Comparison of ENCODE assay signal across 8 cellular contexts in the genomic region with DNA sequence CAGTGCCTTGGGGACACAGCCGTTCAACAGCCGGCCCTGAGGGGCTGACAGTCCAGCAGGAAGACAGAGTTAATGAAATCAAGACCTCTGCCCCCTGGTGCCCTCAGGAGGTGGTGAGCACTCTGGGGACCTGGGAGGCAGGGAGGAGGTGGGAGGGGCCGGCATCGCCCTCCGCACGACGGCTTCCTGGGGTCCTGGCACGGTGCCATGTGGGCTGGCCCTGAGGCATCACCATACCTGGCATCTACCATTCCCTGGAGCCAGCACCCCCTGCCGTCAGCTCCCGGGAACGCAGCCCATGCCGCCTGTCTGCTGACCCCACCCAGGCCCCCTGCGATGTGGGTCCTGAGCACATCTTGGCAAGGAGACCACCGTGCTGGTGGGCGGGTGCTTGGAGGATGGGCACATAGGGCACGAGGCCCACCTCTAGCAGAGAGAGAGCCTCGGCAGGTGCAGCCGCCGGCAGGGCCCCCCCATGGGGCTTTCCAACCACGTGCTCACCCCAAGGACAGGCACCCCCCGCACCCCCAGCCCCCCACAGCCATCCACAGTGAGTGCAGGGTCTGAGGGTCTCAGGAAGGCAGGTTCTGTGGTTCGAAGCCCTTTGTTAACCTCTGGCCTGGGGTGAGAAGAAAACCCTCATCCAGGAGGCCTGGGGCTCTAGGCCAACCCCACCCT. TPM values are rescaled to one million over a fixed set of nuclear protein-coding genes. Genes with fewer than 3 reads are reported as not detected.
DNase-seq lines count a peak whose midpoint lies in the region; ATAC-seq and TF ChIP-seq lines count a peak whose summit lies in the region.

No MANE protein-coding gene starts in this region.

- H3K9me3 ChIP-seq in PC-9 (ENCODE audit: insufficient read depth, low read depth): no peaks in the 10 kb centered on the region

- H3K36me3 ChIP-seq in PC-9 (ENCODE audit: low read depth): no peaks in the 10 kb centered on the region

- ATAC-seq in HG03439 (IDR thresholded peaks at IDR 0.05; ENCODE audit: unreplicated experiment): no peak

- no peaks in the 10 kb centered on the region; the same call in 1 of the 2 replicates for H4K20me1 ChIP-seq in PC-9 (ENCODE audit: insufficient read depth)

- H3K4me2 ChIP-seq in PC-9: no peak overlapping the region

- peaks cover 20 to 38% of the 10 kb centered on the region in 2 donors for H3K4me1 Mint-ChIP-seq in immature natural killer cell

- TF ChIP-seq CTCF in PC-9 (conservative IDR thresholded peaks at IDR 0.05): peak; percentile 42; the same call in 1 of the 2 replicates

- H3K4me3 Mint-ChIP-seq in immature natural killer cell: no peak overlapping the region

- no peaks in the 10 kb centered on the region for H3K79me2 ChIP-seq in PC-9 (ENCODE audit: low read depth)

- H2AFZ ChIP-seq in PC-9: no peak overlapping the region

- CTCF ChIA-PET in PC-9 (lab: Charles Lee): no interaction called here

- H3K27me3 ChIP-seq in PC-9 (ENCODE audit: insufficient read depth, low read depth): no peaks in the 10 kb centered on the region

- BruUV-seq in PC-9 (replicated peaks; lab: Mats Ljungman, UMichigan): no TSS peak

- no peaks in the 10 kb centered on the region for H3K36me3 Mint-ChIP-seq in immature natural killer cell

- POLR2A ChIA-PET in PC-9 (lab: Charles Lee; ENCODE audit: unreplicated experiment): no interaction called here

- no peak overlapping the region for H3K4me3 ChIP-seq in PC-9

- H3K9me2 ChIP-seq in PC-9 (ENCODE audit: insufficient read depth): no peaks in the 10 kb centered on the region

- H3K27ac ChIP-seq in PC-9: no peak overlapping the region

- H3K4me1 ChIP-seq in PC-9 (replicated peaks; ENCODE audit: insufficient read depth): no peaks in the 10 kb centered on the region

- intact Hi-C loops in PC-9 (cut with micrococcal nuclease; ENCODE audit: unreplicated experiment): no loop called here

- H3F3A ChIP-seq in PC-9 (ENCODE audit: insufficient read depth, low read depth): no peaks in the 10 kb centered on the region

- H3K27me3 Mint-ChIP-seq in immature natural killer cell (ENCODE audit: low read depth in 3 of 3): peaks cover 0 to 30% (median 7%) of the 10 kb centered on the region in 3 donors

- no peaks in the 10 kb centered on the region for H3K9me3 Mint-ChIP-seq in immature natural killer cell

- H3K27ac Mint-ChIP-seq in immature natural killer cell: peak overlapping the region in 3 of 6 donors; percentile 57 to 84 (median 69)

- DNase-seq in NOMO-1 treated with DMSO at 0.1 percent for 48 hours (lab: John Stamatoyannopoulos, UW; ENCODE audit: unreplicated experiment): peak; percentile 15
- no peak for DNase-seq in NOMO-1 treated with dmso at 0.1 percent for 144 hours (lab: John Stamatoyannopoulos, UW; ENCODE audit: unreplicated experiment)
- peak in 1 of 2 experiments; percentile 37 for DNase-seq in PC-9
- peak; percentile 66 for DNase-seq in activated gamma-delta T cell treated with Interleukin-2 at 50 U/mL for 16 hours
- peak; percentile 54 to 73 (median 55) for DNase-seq in immature natural killer cell
- DNase-seq in stimulated activated CD8-positive, alpha-beta memory T cell treated with anti-CD3 and anti-CD28 coated beads, Interleukin-12 subunit alpha, Interleukin-12 subunit beta, amount 100 ng/mL, for 1 hour (ENCODE audit: low read depth): peak; percentile 39
- DNase-seq in OCI-M2 (lab: John Stamatoyannopoulos, UW; ENCODE audit: unreplicated experiment): no peak

RNA-seq across cellular contexts. Expression of a gene that starts 52.5 kb away (rescaled TPM):
- total RNA-seq in PC-9 (2021): 19.7 and 20.0 TPM in 2 replicates
- polyA plus RNA-seq in immature natural killer cell: under 1 TPM in 2 of 3 donors, not detected in 1; 0.14 to 0.75 TPM

Comparison
In these comparisons a context has a peak if more than half of its experiments do, and no peak if none do; other contexts are left out.
1. DNase-seq: peak in NOMO-1 treated with DMSO at 0.1 percent for 48 hours (single experiment), activated gamma-delta T cell treated with Interleukin-2 at 50 U/mL for 16 hours (single experiment), immature natural killer cell (3 of 3) and stimulated activated CD8-positive, alpha-beta memory T cell treated with anti-CD3 and anti-CD28 coated beads, Interleukin-12 subunit alpha, Interleukin-12 subunit beta, amount 100 ng/mL, for 1 hour (single experiment); none in NOMO-1 treated with dmso at 0.1 percent for 144 hours (single experiment) and OCI-M2 (single experiment).